In genomic region chr19:53193534-53194222, GRCh38 we compare ENCODE assay signal across 1 cellular context.
TF ChIP-seq lines count a peak whose summit lies in the region.

No MANE protein-coding gene starts in this region.

TF ChIP-seq in HepG2, 621 proteins besides CTCF, POLR2A, EP300 and RAD21 (continued from another document):
- TF ChIP-seq ZNF800 (CRISPR knock-in tag; IDR thresholded peaks at IDR 0.05) (no peak), PRMT3 (CRISPR knock-in tag; IDR thresholded peaks at IDR 0.05; ENCODE audit: borderline replicate concordance, low read depth) (no peak), NFKB2 (CRISPR knock-in tag; IDR thresholded peaks at IDR 0.05; ENCODE audit: borderline replicate concordance) (no peak), GLI4 (CRISPR knock-in tag; IDR thresholded peaks at IDR 0.05; ENCODE audit: borderline replicate concordance) (no peak), ZHX1 (CRISPR knock-in tag; IDR thresholded peaks at IDR 0.05; ENCODE audit: low read depth) (no peak), ZNF335 (CRISPR knock-in tag; IDR thresholded peaks at IDR 0.05) (no peak), ZZZ3 (CRISPR knock-in tag; IDR thresholded peaks at IDR 0.05; ENCODE audit: borderline replicate concordance) (no peak), WIZ (CRISPR knock-in tag; IDR thresholded peaks at IDR 0.05) (no peak), ZNF350 (CRISPR knock-in tag; IDR thresholded peaks at IDR 0.05; ENCODE audit: borderline replicate concordance, low read depth) (no peak), SAP130 (CRISPR knock-in tag; IDR thresholded peaks at IDR 0.05; ENCODE audit: low read depth) (no peak), ZMYM2 (CRISPR knock-in tag; IDR thresholded peaks at IDR 0.05) (no peak)
